Comparison of ENCODE assay signal across 27 cellular contexts in the genomic region with DNA sequence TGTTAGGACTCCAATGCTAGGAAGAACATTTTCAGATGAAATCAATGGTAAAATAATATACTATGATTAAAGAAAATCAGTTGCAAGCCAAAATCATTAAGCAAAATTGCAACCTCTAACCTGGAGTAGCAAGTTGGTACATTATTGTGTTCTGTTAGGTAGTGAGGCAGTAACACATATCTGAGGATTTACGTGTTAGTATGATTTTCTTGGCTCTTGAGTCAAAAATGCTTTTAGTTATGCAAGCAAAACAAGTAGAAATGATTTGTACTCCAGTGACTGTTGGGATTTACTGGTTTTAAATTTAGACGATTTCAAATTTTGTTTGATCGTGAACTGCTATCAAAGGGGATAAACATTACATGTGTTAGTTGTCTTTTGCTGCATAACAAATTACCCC.
"Had no signal": no experiment of that assay in that cellular context is flagged by ENCODE, and none has a peak within 500 bp of the region (broad histone marks: within the 10 kb centered on the region; RNA-seq: fewer than 3 reads in every experiment).

No MANE protein-coding gene starts in this region.

- H3K27me3 ChIP-seq: colonic mucosa, esophagus squamous epithelium, gastrocnemius medialis, heart right ventricle, left lung had no signal

- ATAC-seq: effector memory CD8-positive, alpha-beta T cell; esophagus mucosa; gastrocnemius medialis; heart right ventricle; left cardiac atrium; left lung; left ventricle myocardium superior; lower lobe of right lung; mucosa of descending colon had no signal

- H3K36me3 Mint-ChIP-seq: mesothelial cell of epicardium had no signal

- FAIRE-seq: endometrium, islet of Langerhans, keratinocyte had no signal

- H3K9me3 Mint-ChIP-seq: dendritic cell treated with granulocyte-macrophage colony-stimulating factor and Interleukin-4, amounts not matched to agents 40 ng/mL and 50 ng/mL, for 4 days; endodermal cell; mesothelial cell of epicardium had no signal

- DNase-seq: colonic mucosa; cortex of kidney; effector CD8-positive, alpha-beta T cell; effector memory CD8-positive, alpha-beta T cell; endodermal cell; erythroblast; esophagus squamous epithelium; foreskin fibroblast; foreskin melanocyte; gastrocnemius medialis; glutamatergic neuron; head of caudate nucleus; heart right ventricle; hippocampal formation; left cardiac atrium; left lung; left ventricle myocardium superior; lower lobe of right lung; mesenchymal stem cell; mucosa of descending colon had no signal

- H3K4me3 Mint-ChIP-seq: dendritic cell treated with granulocyte-macrophage colony-stimulating factor and Interleukin-4, amounts not matched to agents 40 ng/mL and 50 ng/mL, for 4 days; effector memory CD8-positive, alpha-beta T cell; endodermal cell; mesothelial cell of epicardium had no signal

- H3K9me3 ChIP-seq: colonic mucosa, esophagus squamous epithelium, gastrocnemius medialis, heart right ventricle, lower lobe of right lung, mucosa of descending colon had no signal

- H3K4me3 ChIP-seq: colonic mucosa, esophagus squamous epithelium, gastrocnemius medialis, heart right ventricle, left lung, lower lobe of right lung, mucosa of descending colon had no signal

- H3K27ac Mint-ChIP-seq: dendritic cell treated with granulocyte-macrophage colony-stimulating factor and Interleukin-4, amounts not matched to agents 40 ng/mL and 50 ng/mL, for 4 days; effector memory CD8-positive, alpha-beta T cell; endodermal cell; mesothelial cell of epicardium had no signal

- H3K4me1 ChIP-seq: colonic mucosa, esophagus squamous epithelium, gastrocnemius medialis, heart right ventricle, left lung, lower lobe of right lung had no signal

- H3K36me3 ChIP-seq: colonic mucosa, esophagus squamous epithelium, gastrocnemius medialis, heart right ventricle, left lung, lower lobe of right lung had no signal

- H3K27ac ChIP-seq: colonic mucosa, epithelial cell of prostate, esophagus squamous epithelium, gastrocnemius medialis, heart right ventricle, left lung, lower lobe of right lung had no signal

- H3K27me3 Mint-ChIP-seq: dendritic cell treated with granulocyte-macrophage colony-stimulating factor and Interleukin-4, amounts not matched to agents 40 ng/mL and 50 ng/mL, for 4 days; effector memory CD8-positive, alpha-beta T cell had no signal
